Comparison of ENCODE assay signal across 8 cellular contexts in the genomic region with DNA sequence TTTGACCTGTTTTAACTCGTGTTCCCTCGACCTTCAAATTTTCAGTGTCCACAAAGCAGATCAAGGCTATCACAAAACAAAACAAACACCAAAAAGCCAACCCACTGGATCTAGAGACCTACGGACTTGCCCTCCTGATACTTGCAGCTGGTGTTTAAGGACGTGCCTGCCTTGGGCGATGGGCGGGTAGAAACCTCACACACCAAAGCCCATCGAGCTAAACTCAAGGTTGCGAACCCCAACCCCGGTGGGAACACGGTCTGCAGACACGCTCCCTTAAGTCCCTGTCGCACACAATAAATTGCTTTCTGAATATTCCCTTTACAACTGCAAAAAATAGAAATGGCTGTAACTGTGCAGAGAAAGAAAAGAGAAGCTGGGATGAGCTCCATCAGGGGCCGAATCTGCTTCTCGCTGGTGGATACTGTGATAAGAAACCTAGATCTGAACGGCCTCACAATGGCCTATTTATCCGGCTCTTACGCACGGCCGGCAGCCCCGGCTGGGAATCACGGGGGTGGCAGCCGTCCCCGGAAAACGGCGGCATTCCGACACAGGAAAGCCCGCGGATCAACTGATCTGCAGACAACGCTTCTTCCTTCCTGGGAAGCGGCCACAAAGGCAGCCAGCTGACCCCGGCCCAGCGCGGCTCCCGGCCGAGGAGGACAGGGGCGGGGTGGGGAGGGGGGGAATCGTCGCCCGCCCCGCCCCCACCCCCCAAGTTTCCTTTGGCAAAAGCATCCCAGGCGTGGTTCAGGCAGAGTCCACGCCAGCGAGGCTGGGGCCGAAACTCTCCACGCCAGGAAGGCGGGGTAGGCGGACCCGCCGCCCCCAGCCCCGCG.
DNase-seq lines count a peak whose midpoint lies in the region; ATAC-seq and TF ChIP-seq lines count a peak whose summit lies in the region.

No MANE protein-coding gene starts in this region.

- H3K4me3 Mint-ChIP-seq in activated naive CD8-positive, alpha-beta T cell treated with anti-CD3 and anti-CD28 coated beads, Interleukin-2, amount 10 ng/mL, durations not matched to agents 7 days and 5 days, result peak overlapping the region; percentile 65

- no peaks in the 10 kb centered on the region for H3K9me2 ChIP-seq in MM.1S (replicated peaks; ENCODE audit: insufficient read depth, low read length)

- peaks cover 19% of the 10 kb centered on the region for H3F3A ChIP-seq in MM.1S (ENCODE audit: insufficient read depth, low read length)

- H3K27ac ChIP-seq in MM.1S (ENCODE audit: low read length) (peak overlapping the region; percentile 74), cardiac muscle cell (peak overlapping the region; percentile 9), neutrophil (peak overlapping the region; percentile 77)

- H3K4me1 ChIP-seq in MM.1S (ENCODE audit: low read length), result peaks cover 15% of the 10 kb centered on the region
- peaks cover 37% of the 10 kb centered on the region for H3K4me1 ChIP-seq in cardiac muscle cell (ENCODE audit: low read depth)
- H3K4me1 ChIP-seq in neutrophil (ENCODE audit: control insufficient read depth in 1 of 2, insufficient read depth in 1 of 2, low read depth in 1 of 2, low read length in 1 of 2), result peaks cover 30% of the 10 kb centered on the region in 2 experiments

- peak overlapping the region; percentile 98 for H3K4me2 ChIP-seq in MM.1S (ENCODE audit: low read depth, low read length)

- H3K9ac ChIP-seq in MM.1S (ENCODE audit: low read length), result peak overlapping the region; percentile 74

- no peaks in the 10 kb centered on the region for H4K20me1 ChIP-seq in MM.1S (ENCODE audit: insufficient read depth, low read length)

- no peak for ATAC-seq in activated naive CD8-positive, alpha-beta T cell treated with anti-CD3 and anti-CD28 coated beads, Interleukin-2, amount 10 ng/mL, durations not matched to agents 7 days and 5 days (ENCODE audit: low read depth)

- no peaks in the 10 kb centered on the region for H3K79me2 ChIP-seq in MM.1S (ENCODE audit: low read length)

- TF ChIP-seq CTCF in MM.1S (IDR thresholded peaks at IDR 0.05; ENCODE audit: low read length) (no peak), cardiac muscle cell (IDR thresholded peaks at IDR 0.05; ENCODE audit: low read depth, low read length) (no peak), neutrophil (IDR thresholded peaks at IDR 0.05) (no peak)

- peaks cover 20% of the 10 kb centered on the region for H3K27me3 Mint-ChIP-seq in activated naive CD8-positive, alpha-beta T cell treated with anti-CD3 and anti-CD28 coated beads, Interleukin-2, amount 10 ng/mL, durations not matched to agents 7 days and 5 days

- H3K4me3 ChIP-seq in MM.1S (ENCODE audit: low read length) (peak overlapping the region; percentile 69), cardiac muscle cell (peak overlapping the region; percentile 37), neutrophil (ENCODE audit: low read depth in 1 of 2, low read length in 1 of 2) (peak overlapping the region; percentile 62 to 82)

- H3K9me3 Mint-ChIP-seq in activated naive CD8-positive, alpha-beta T cell treated with anti-CD3 and anti-CD28 coated beads, Interleukin-2, amount 10 ng/mL, durations not matched to agents 7 days and 5 days, result no peaks in the 10 kb centered on the region

- H3K36me3 ChIP-seq in MM.1S (replicated peaks; ENCODE audit: insufficient read depth, low read length) (no peaks in the 10 kb centered on the region), cardiac muscle cell (no peaks in the 10 kb centered on the region), neutrophil (no peaks in the 10 kb centered on the region)

- H2AFZ ChIP-seq in MM.1S (ENCODE audit: low read length), result peak overlapping the region; percentile 86

- H3K27me3 ChIP-seq in MM.1S (replicated peaks; ENCODE audit: insufficient read depth, low read length), result no peaks in the 10 kb centered on the region
- H3K27me3 ChIP-seq in cardiac muscle cell, result no peaks in the 10 kb centered on the region
- peaks cover 47% of the 10 kb centered on the region for H3K27me3 ChIP-seq in neutrophil

- H3K36me3 Mint-ChIP-seq in activated naive CD8-positive, alpha-beta T cell treated with anti-CD3 and anti-CD28 coated beads, Interleukin-2, amount 10 ng/mL, durations not matched to agents 7 days and 5 days, result no peaks in the 10 kb centered on the region

- DNase-seq in stimulated activated CD4-positive, alpha-beta T cell treated with anti-CD3 and anti-CD28 coated beads, Interleukin-4, amount 100 ng/mL, for 24 hours, result peak; percentile 18
- no peak for DNase-seq in stimulated activated CD4-positive, alpha-beta T cell treated with anti-CD3 and anti-CD28 coated beads, Interleukin-12 subunit alpha, Interleukin-12 subunit beta, amount 100 ng/mL, for 4 hours
- DNase-seq in MM.1S, result peak; percentile 65
- peak; percentile 34 for DNase-seq in activated naive CD8-positive, alpha-beta T cell treated with anti-CD3 and anti-CD28 coated beads, Interleukin-2, amount 10 ng/mL, durations not matched to agents 7 days and 5 days
- DNase-seq in cardiac muscle cell (ENCODE audit: low read depth in 1 of 2, low spot score in 1 of 2), result peak; percentile 60 to 79
- no peak for DNase-seq in NCI-H2029 (lab: John Stamatoyannopoulos, UW)
- no peak for DNase-seq in NCI-H1930 (lab: John Stamatoyannopoulos, UW)

- H3K9me3 ChIP-seq in MM.1S (replicated peaks; ENCODE audit: insufficient read depth, low read length) (no peaks in the 10 kb centered on the region), cardiac muscle cell (ENCODE audit: low read depth) (no peaks in the 10 kb centered on the region), neutrophil (no peaks in the 10 kb centered on the region)

- H3K4me1 Mint-ChIP-seq in activated naive CD8-positive, alpha-beta T cell treated with anti-CD3 and anti-CD28 coated beads, Interleukin-2, amount 10 ng/mL, durations not matched to agents 7 days and 5 days, result peaks cover 15% of the 10 kb centered on the region

- POLR2A ChIA-PET in activated naive CD8-positive, alpha-beta T cell treated with anti-CD3 and anti-CD28 coated beads, Interleukin-2, amount 10 ng/mL, durations not matched to agents 7 days and 5 days (lab: Charles Lee), result interaction anchor here (0.6 to 1.2 kb wide), 2 partner anchors 108 to 152 kb away, joined by 4 to 5 read pairs; no protein-coding TSS in a partner anchor

- no peak overlapping the region for H3K27ac Mint-ChIP-seq in activated naive CD8-positive, alpha-beta T cell treated with anti-CD3 and anti-CD28 coated beads, Interleukin-2, amount 10 ng/mL, durations not matched to agents 7 days and 5 days

Comparison
In these comparisons a context has a peak if more than half of its experiments do, and no peak if none do; other contexts are left out.
1. DNase-seq: peak in stimulated activated CD4-positive, alpha-beta T cell treated with anti-CD3 and anti-CD28 coated beads, Interleukin-4, amount 100 ng/mL, for 24 hours (single experiment), MM.1S (single experiment), activated naive CD8-positive, alpha-beta T cell treated with anti-CD3 and anti-CD28 coated beads, Interleukin-2, amount 10 ng/mL, durations not matched to agents 7 days and 5 days (single experiment) and cardiac muscle cell (2 of 2); none in stimulated activated CD4-positive, alpha-beta T cell treated with anti-CD3 and anti-CD28 coated beads, Interleukin-12 subunit alpha, Interleukin-12 subunit beta, amount 100 ng/mL, for 4 hours (single experiment), NCI-H2029 (single experiment) and NCI-H1930 (0 of 2).
2. H3K27ac ChIP-seq: peak in every context shown above with its lines; median percentile 77 in neutrophil; 74 in MM.1S; 9 in cardiac muscle cell.
3. Peak in every context shown above with its lines, with median percentiles within 50 percentile points of each other: H3K4me3 ChIP-seq.